ENCODE assay signal across 26 cellular contexts in genomic region chr7:25132430-25132829, GRCh38. TPM values are rescaled to one million over a fixed set of nuclear protein-coding genes. Genes with fewer than 3 reads are reported as not detected.
A peak's percentile ranks its signal among the peaks of the same experiment; 100 is the strongest.
DNase-seq lines count a peak whose midpoint lies in the region; TF ChIP-seq lines count a peak whose summit lies in the region.
"Had no signal": no experiment of that assay in that cellular context is flagged by ENCODE, and none has a peak within 500 bp of the region (broad histone marks: within the 10 kb centered on the region; RNA-seq: fewer than 3 reads in every experiment).

No MANE protein-coding gene starts in this region.

- peaks cover 14% of the 10 kb centered on the region for H3K27me3 Mint-ChIP-seq in activated naive CD4-positive, alpha-beta T cell treated with anti-CD3 and anti-CD28 coated beads, Interleukin-2, amount 10 ng/mL, durations not matched to agents 7 days and 5 days
- H3K27me3 Mint-ChIP-seq in neural progenitor cell (ENCODE audit: insufficient read depth, low read depth): peaks cover 5% of the 10 kb centered on the region
- H3K27me3 Mint-ChIP-seq: activated naive CD4-positive, alpha-beta T cell treated with anti-CD3 and anti-CD28 coated beads, Interleukin-2, amount 50 U/mL, for 24 hours; activated T-helper 17 cell treated with anti-CD3 and anti-CD28 coated beads, Interleukin-2, amount 50 U/mL, for 72 hours; naive B cell had no signal

- no peak overlapping the region for H3K27ac ChIP-seq in GM23248
- H3K27ac ChIP-seq in OCI-LY7 (ENCODE audit: low read depth, low read length, poor library complexity, severe bottlenecking): no peak overlapping the region
- no peak overlapping the region for H3K27ac ChIP-seq in neural progenitor cell
- H3K27ac ChIP-seq: BLaER1, dorsolateral prefrontal cortex, esophagus squamous epithelium, foreskin keratinocyte, psoas muscle, tibial nerve had no signal

- peaks cover 14% of the 10 kb centered on the region for H3K4me1 Mint-ChIP-seq in activated naive CD4-positive, alpha-beta T cell treated with anti-CD3 and anti-CD28 coated beads, Interleukin-2, amount 10 ng/mL, durations not matched to agents 7 days and 5 days
- H3K4me1 Mint-ChIP-seq in neural progenitor cell: no peaks in the 10 kb centered on the region
- H3K4me1 Mint-ChIP-seq: mesothelial cell of epicardium had no signal

- peaks cover 12% of the 10 kb centered on the region for H3K36me3 Mint-ChIP-seq in activated naive CD4-positive, alpha-beta T cell treated with anti-CD3 and anti-CD28 coated beads, Interleukin-2, amount 10 ng/mL, durations not matched to agents 7 days and 5 days
- no peaks in the 10 kb centered on the region for H3K36me3 Mint-ChIP-seq in neural progenitor cell
- H3K36me3 Mint-ChIP-seq: activated naive CD4-positive, alpha-beta T cell treated with anti-CD3 and anti-CD28 coated beads, Interleukin-2, amount 50 U/mL, for 24 hours; mesothelial cell of epicardium had no signal

- H4K20me1 ChIP-seq in GM23248 (ENCODE audit: insufficient read depth): no peaks in the 10 kb centered on the region
- H4K20me1 ChIP-seq in OCI-LY7 (ENCODE audit: insufficient read depth, low read length): no peaks in the 10 kb centered on the region
- H4K20me1 ChIP-seq in neural progenitor cell (ENCODE audit: low read depth): no peaks in the 10 kb centered on the region
- H4K20me1 ChIP-seq: BLaER1 had no signal

- H3K27ac Mint-ChIP-seq in activated naive CD4-positive, alpha-beta T cell treated with anti-CD3 and anti-CD28 coated beads, Interleukin-2, amount 10 ng/mL, durations not matched to agents 7 days and 5 days: peak overlapping the region; percentile 1
- H3K27ac Mint-ChIP-seq in neural progenitor cell: no peak overlapping the region
- H3K27ac Mint-ChIP-seq: activated naive CD4-positive, alpha-beta T cell treated with anti-CD3 and anti-CD28 coated beads, Interleukin-2, amount 50 U/mL, for 24 hours; activated T-helper 17 cell treated with anti-CD3 and anti-CD28 coated beads, Interleukin-2, amount 50 U/mL, for 72 hours; mesothelial cell of epicardium had no signal

- CTCF ChIA-PET in activated naive CD4-positive, alpha-beta T cell treated with anti-CD3 and anti-CD28 coated beads, Interleukin-2, amount 10 ng/mL, durations not matched to agents 7 days and 5 days (lab: Charles Lee): no interaction called here
- CTCF ChIA-PET in OCI-LY7 (lab: Charles Lee; ENCODE audit: unreplicated experiment): interaction anchor here (0.6 kb wide), 1 partner anchor 488 kb away, joined by 3 read pairs; no protein-coding TSS in a partner anchor

- H3K79me2 ChIP-seq in GM23248 (ENCODE audit: insufficient read depth) (no peaks in the 10 kb centered on the region), OCI-LY7 (ENCODE audit: insufficient read depth, low read depth, low read length) (no peaks in the 10 kb centered on the region), neural progenitor cell (ENCODE audit: low read depth) (no peaks in the 10 kb centered on the region)

- H3K9me3 ChIP-seq in GM23248 (ENCODE audit: low read depth): no peaks in the 10 kb centered on the region
- H3K9me3 ChIP-seq in OCI-LY7 (ENCODE audit: low read length): no peaks in the 10 kb centered on the region
- H3K9me3 ChIP-seq in neural progenitor cell (ENCODE audit: low read depth): no peaks in the 10 kb centered on the region
- H3K9me3 ChIP-seq: BLaER1, esophagus squamous epithelium, psoas muscle, tibial nerve had no signal

- in situ Hi-C loops in GM23248 (cut with MboI): no loop called here

- H3K4me3 Mint-ChIP-seq in activated naive CD4-positive, alpha-beta T cell treated with anti-CD3 and anti-CD28 coated beads, Interleukin-2, amount 10 ng/mL, durations not matched to agents 7 days and 5 days: no peak overlapping the region
- no peak overlapping the region for H3K4me3 Mint-ChIP-seq in neural progenitor cell
- H3K4me3 Mint-ChIP-seq: activated naive CD4-positive, alpha-beta T cell treated with anti-CD3 and anti-CD28 coated beads, Interleukin-2, amount 50 U/mL, for 24 hours; activated T-helper 17 cell treated with anti-CD3 and anti-CD28 coated beads, Interleukin-2, amount 50 U/mL, for 72 hours; mesothelial cell of epicardium had no signal

- no peak for DNase-seq in activated naive CD4-positive, alpha-beta T cell treated with anti-CD3 and anti-CD28 coated beads, Interleukin-2, amount 10 ng/mL, durations not matched to agents 7 days and 5 days
- DNase-seq in activated naive CD4-positive, alpha-beta T cell (lab: John Stamatoyannopoulos, UW): no peak
- DNase-seq in GM23248 (no peak), OCI-LY7 (ENCODE audit: low spot score) (no peak), neural progenitor cell (ENCODE audit: low spot score) (no peak), GDM1 (lab: John Stamatoyannopoulos, UW) (no peak), hepatic stellate cell (ENCODE audit: low spot score) (no peak)
- DNase-seq in stimulated activated CD4-positive, alpha-beta T cell treated with anti-CD3 and anti-CD28 coated beads, Interleukin-1b, Interleukin-23, amount 100 ng/mL, for 48 hours: no peak
- DNase-seq: dorsolateral prefrontal cortex; esophagus squamous epithelium; foreskin keratinocyte; head of caudate nucleus; islet precursor cell; naive B cell; NCI-H1436; NCI-H345; NCI-H748 treated with DMSO at 0.1 percent for 48 hours; nucleus accumbens; psoas muscle; SIG-M5; stimulated activated CD4-positive, alpha-beta T cell treated with anti-CD3 and anti-CD28 coated beads, Interleukin-4, amount 100 ng/mL, for 4 hours had no signal

- H3K9me3 Mint-ChIP-seq in activated naive CD4-positive, alpha-beta T cell treated with anti-CD3 and anti-CD28 coated beads, Interleukin-2, amount 10 ng/mL, durations not matched to agents 7 days and 5 days: peaks cover 2% of the 10 kb centered on the region
- peaks cover 2% of the 10 kb centered on the region for H3K9me3 Mint-ChIP-seq in neural progenitor cell
- H3K9me3 Mint-ChIP-seq: activated naive CD4-positive, alpha-beta T cell treated with anti-CD3 and anti-CD28 coated beads, Interleukin-2, amount 50 U/mL, for 24 hours; activated T-helper 17 cell treated with anti-CD3 and anti-CD28 coated beads, Interleukin-2, amount 50 U/mL, for 72 hours; mesothelial cell of epicardium; naive B cell had no signal

- no peak for TF ChIP-seq CTCF in OCI-LY7 (conservative IDR thresholded peaks at IDR 0.05; ENCODE audit: low read length)
- TF ChIP-seq CTCF in neural progenitor cell (IDR thresholded peaks at IDR 0.05): no peak

- H3K4me2 ChIP-seq in GM23248 (ENCODE audit: unreplicated experiment) (no peak overlapping the region), OCI-LY7 (ENCODE audit: low read length) (peak overlapping the region; percentile 2; the same call in 1 of the 2 replicates), neural progenitor cell (no peak overlapping the region)
- H3K4me2 ChIP-seq: BLaER1 had no signal

- POLR2A ChIA-PET in OCI-LY7 (lab: Charles Lee): no interaction called here

- H2AFZ ChIP-seq in GM23248 (peak overlapping the region; percentile 19; the same call in 1 of the 2 replicates), OCI-LY7 (ENCODE audit: low read length) (peak overlapping the region; percentile 72), neural progenitor cell (replicated peaks) (peak overlapping the region; percentile 58)

- H3F3A ChIP-seq in GM23248 (ENCODE audit: insufficient read depth) (no peaks in the 10 kb centered on the region), neural progenitor cell (ENCODE audit: low read depth) (no peaks in the 10 kb centered on the region)

- intact Hi-C loops in OCI-LY7 (cut with micrococcal nuclease; ENCODE audit: unreplicated experiment): no loop called here

- H3K36me3 ChIP-seq in GM23248 (ENCODE audit: low read depth) (no peaks in the 10 kb centered on the region), OCI-LY7 (ENCODE audit: insufficient read depth, low read length) (no peaks in the 10 kb centered on the region), neural progenitor cell (no peaks in the 10 kb centered on the region)
- H3K36me3 ChIP-seq: BLaER1 had no signal

- WGBS in GM23248 (ENCODE audit: low coverage in 1 of 2, low lambda C conversion rate in 2 of 2, missing lambda C conversion rate in 2 of 2), 2 experiments: 53 to 55% methylated on average over 1 of the region's 1 CpG

- H3K9me2 ChIP-seq in GM23248 (ENCODE audit: insufficient read depth) (no peaks in the 10 kb centered on the region), OCI-LY7 (ENCODE audit: insufficient read depth, low read length) (no peaks in the 10 kb centered on the region)

- H3K27me3 ChIP-seq in GM23248 (replicated peaks; ENCODE audit: insufficient read depth) (no peaks in the 10 kb centered on the region), neural progenitor cell (no peaks in the 10 kb centered on the region)
- H3K27me3 ChIP-seq: BLaER1, dorsolateral prefrontal cortex, esophagus squamous epithelium, foreskin keratinocyte, tibial nerve had no signal

- H3K4me1 ChIP-seq in GM23248 (ENCODE audit: insufficient read depth) (no peaks in the 10 kb centered on the region), OCI-LY7 (ENCODE audit: insufficient read depth, low read length, poor library complexity, severe bottlenecking) (no peaks in the 10 kb centered on the region), neural progenitor cell (no peaks in the 10 kb centered on the region)
- H3K4me1 ChIP-seq: esophagus squamous epithelium, foreskin keratinocyte, psoas muscle, tibial nerve had no signal

- H3K4me3 ChIP-seq in GM23248 (no peak overlapping the region), OCI-LY7 (ENCODE audit: low read depth, low read length, poor library complexity, severe bottlenecking) (no peak overlapping the region), neural progenitor cell (no peak overlapping the region)
- H3K4me3 ChIP-seq: BLaER1, dorsolateral prefrontal cortex, esophagus squamous epithelium, psoas muscle, tibial nerve had no signal

- no TSS peak for BruUV-seq in OCI-LY7 (replicated peaks; lab: Mats Ljungman, UMichigan)

- H3K9ac ChIP-seq in GM23248 (no peak overlapping the region), neural progenitor cell (no peak overlapping the region)
- H3K9ac ChIP-seq: BLaER1 had no signal

RNA-seq across cellular contexts. Expression of gene CYCS, which starts 7.4 kb away (rescaled TPM):
- total RNA-seq in GM23248 (2014; rRNA removed; shearing (Covaris generic)): 51.6 and 56.9 TPM in 2 replicates
- polyA plus RNA-seq in GM23248 (2016; fragmentation: Nextera tagmentation; extraction: Ambion mirVana): 156 TPM in 2 replicates
- total RNA-seq in OCI-LY7 (2014; rRNA removed; shearing (Covaris generic)): 65.2 and 68.7 TPM in 2 replicates
- total RNA-seq in OCI-LY7 (2022) (153 and 175 TPM in 2 replicates), neural progenitor cell (ENCODE audit: low replicate concordance) (49.0 and 93.9 TPM in 2 replicates)

Comparison
In these comparisons a context has a peak if more than half of its experiments do, and no peak if none do; other contexts are left out.
1. H2AFZ ChIP-seq: peak in every context shown above with its lines; median percentile 72 in OCI-LY7; 58 in neural progenitor cell; 19 in GM23248.